ENCODE assay signal across 12 cellular contexts in genomic region chrX:2320580-2321327, GRCh38.
DNase-seq lines count a peak whose midpoint lies in the region; ATAC-seq and TF ChIP-seq lines count a peak whose summit lies in the region.
"Had no signal": no experiment of that assay in that cellular context is flagged by ENCODE, and none has a peak within 500 bp of the region (broad histone marks: within the 10 kb centered on the region; RNA-seq: fewer than 3 reads in every experiment).

No MANE protein-coding gene starts in this region.

- CTCF ChIA-PET in activated CD4-positive, alpha-beta memory T cell treated with anti-CD3 and anti-CD28 coated beads, Interleukin-2, amount 10 ng/mL, durations not matched to agents 7 days and 5 days (lab: Charles Lee) = no interaction called here

- H3K4me3 ChIP-seq in fibroblast of lung (replicated peaks in 1 of 4; ENCODE audit: control extremely low read depth in 1 of 4, insufficient read depth in 1 of 4, low read depth in 3 of 4, low read length in 4 of 4) (no peak overlapping the region), mesenchymal stem cell (ENCODE audit: insufficient read depth in 1 of 2, low read depth in 1 of 2, low read length in 2 of 2) (no peak overlapping the region), thyroid gland (replicated peaks in 1 of 3) (no peak overlapping the region)
- H3K4me3 ChIP-seq: suprapubic skin had no signal

- H4K8ac ChIP-seq in mesenchymal stem cell (ENCODE audit: low read length) = no peak overlapping the region

- H2BK5ac ChIP-seq in mesenchymal stem cell (ENCODE audit: low read depth, low read length, poor library complexity, severe bottlenecking) = no peak overlapping the region

- no peak overlapping the region for H3K9ac ChIP-seq in fibroblast of lung (ENCODE audit: insufficient read depth, low read length)
- no peak overlapping the region for H3K9ac ChIP-seq in mesenchymal stem cell (ENCODE audit: low read length)

- no peak overlapping the region for H2AK5ac ChIP-seq in mesenchymal stem cell (ENCODE audit: low read length, severe bottlenecking)

- no peaks in the 10 kb centered on the region for H3K79me2 ChIP-seq in fibroblast of lung (ENCODE audit: control insufficient read depth, insufficient read depth, low read length)

- H3K27me3 Mint-ChIP-seq in activated CD4-positive, alpha-beta memory T cell treated with anti-CD3 and anti-CD28 coated beads, Interleukin-2, amount 10 ng/mL, durations not matched to agents 7 days and 5 days = no peaks in the 10 kb centered on the region

- H2AFZ ChIP-seq in fibroblast of lung (ENCODE audit: low read length) (no peak overlapping the region), mesenchymal stem cell (ENCODE audit: low read depth, low read length) (no peak overlapping the region)

- no peak overlapping the region for H2BK15ac ChIP-seq in mesenchymal stem cell (ENCODE audit: low read depth, poor library complexity, severe bottlenecking)

- H3K4me1 ChIP-seq in fibroblast of lung (ENCODE audit: control insufficient read depth, extremely low read depth, insufficient read depth, low read length) = no peaks in the 10 kb centered on the region
- no peaks in the 10 kb centered on the region for H3K4me1 ChIP-seq in mesenchymal stem cell (ENCODE audit: control insufficient read depth, insufficient read depth, low read depth, low read length)
- H3K4me1 ChIP-seq in thyroid gland = peaks cover 7 to 16% of the 10 kb centered on the region in 2 donors
- H3K4me1 ChIP-seq: suprapubic skin had no signal

- H2BK120ac ChIP-seq in mesenchymal stem cell (ENCODE audit: low read depth, low read length) = no peak overlapping the region

- 91% methylated on average over 20 of the region's 20 CpGs for WGBS in mesenchymal stem cell
- 33 to 43% methylated on average over 20 of the region's 20 CpGs for WGBS in thyroid gland, 2 donors

- H3K14ac ChIP-seq in mesenchymal stem cell (ENCODE audit: low read length in 2 of 2) = no peak overlapping the region

- peaks cover 24% of the 10 kb centered on the region for H3K9me3 Mint-ChIP-seq in activated CD4-positive, alpha-beta memory T cell treated with anti-CD3 and anti-CD28 coated beads, Interleukin-2, amount 10 ng/mL, durations not matched to agents 7 days and 5 days

- TF ChIP-seq CTCF in fibroblast of lung (conservative IDR thresholded peaks at IDR 0.05 in 1 of 2, IDR thresholded peaks at IDR 0.05 in 1 of 2; ENCODE audit: low read depth in 1 of 2, low read length in 2 of 2) (no peak), thyroid gland (IDR thresholded peaks at IDR 0.05) (no peak)

- H3K23ac ChIP-seq in mesenchymal stem cell (ENCODE audit: low read length in 2 of 2) = no peak overlapping the region

- H3K36me3 ChIP-seq in fibroblast of lung (ENCODE audit: control insufficient read depth, insufficient read depth, low read length) (no peaks in the 10 kb centered on the region), mesenchymal stem cell (ENCODE audit: control insufficient read depth in 1 of 2, insufficient read depth in 2 of 2, low read depth in 1 of 2, low read length in 2 of 2) (peaks cover 0 to 4% of the 10 kb centered on the region in 2 experiments), thyroid gland (no peaks in the 10 kb centered on the region)
- H3K36me3 ChIP-seq: suprapubic skin had no signal

- H3K9me3 ChIP-seq in fibroblast of lung (ENCODE audit: control insufficient read depth, insufficient read depth, low read depth, low read length) = no peaks in the 10 kb centered on the region
- H3K9me3 ChIP-seq in mesenchymal stem cell (ENCODE audit: control insufficient read depth, low read length) = no peaks in the 10 kb centered on the region
- H3K9me3 ChIP-seq in thyroid gland = no peaks in the 10 kb centered on the region
- H3K9me3 ChIP-seq: suprapubic skin had no signal

- peak overlapping the region; percentile 27 for H3K27ac ChIP-seq in fibroblast of lung (ENCODE audit: insufficient read depth, low read length)
- H3K27ac ChIP-seq in mesenchymal stem cell (ENCODE audit: low read length, poor library complexity, severe bottlenecking) = no peak overlapping the region
- H3K27ac ChIP-seq in thyroid gland = peak overlapping the region in 2 of 3 donors; percentile 40 to 49
- H3K27ac ChIP-seq: suprapubic skin had no signal

- no peaks in the 10 kb centered on the region for H3K4me1 Mint-ChIP-seq in activated CD4-positive, alpha-beta memory T cell treated with anti-CD3 and anti-CD28 coated beads, Interleukin-2, amount 10 ng/mL, durations not matched to agents 7 days and 5 days

- H3K27me3 ChIP-seq in fibroblast of lung (ENCODE audit: control insufficient read depth, insufficient read depth, low read length) = no peaks in the 10 kb centered on the region
- no peaks in the 10 kb centered on the region for H3K27me3 ChIP-seq in mesenchymal stem cell (ENCODE audit: control insufficient read depth in 1 of 2, insufficient read depth in 1 of 2, low read length in 2 of 2)
- H3K27me3 ChIP-seq in thyroid gland = no peaks in the 10 kb centered on the region
- H3K27me3 ChIP-seq: suprapubic skin had no signal

- DNase-seq in HuH-7.5 (ENCODE audit: low spot score) = peak; percentile 47
- peak; percentile 6 to 88 for DNase-seq in fibroblast of lung (ENCODE audit: low read depth in 2 of 2)
- DNase-seq in mesenchymal stem cell = peak; percentile 80
- DNase-seq in thyroid gland = peak; percentile 69 to 70
- DNase-seq in NCI-H1092 (lab: John Stamatoyannopoulos, UW) = no peak
- DNase-seq in SW480 (ENCODE audit: low spot score) = no peak
- no peak for DNase-seq in activated CD4-positive, alpha-beta memory T cell treated with anti-CD3 and anti-CD28 coated beads, Interleukin-2, amount 10 ng/mL, durations not matched to agents 7 days and 5 days
- DNase-seq: activated CD8-positive, alpha-beta memory T cell treated with anti-CD3 and anti-CD28 coated beads, Interleukin-2, amount 50 U/mL, for 4 hours; NCI-H2171; stimulated activated CD4-positive, alpha-beta T cell treated with anti-CD3 and anti-CD28 coated beads, Interleukin-15, amount 100 ng/mL, for 24 hours had no signal

- H3K27ac Mint-ChIP-seq in activated CD4-positive, alpha-beta memory T cell treated with anti-CD3 and anti-CD28 coated beads, Interleukin-2, amount 10 ng/mL, durations not matched to agents 7 days and 5 days = no peak overlapping the region

- H3K4ac ChIP-seq in mesenchymal stem cell (ENCODE audit: low read depth in 1 of 2, low read length in 2 of 2) = no peak overlapping the region

- intact Hi-C loops in thyroid gland (cut with DNase I) = loop anchor here (10.0 kb wide), 4 partner anchors 184 to 1336 kb away; partner anchors contain the start of genes ASMTL, DHRSX and ZBED1

- peak overlapping the region; percentile 44 for H3K4me2 ChIP-seq in fibroblast of lung (ENCODE audit: extremely low read depth, insufficient read depth, low read length)
- H3K4me2 ChIP-seq in mesenchymal stem cell (ENCODE audit: low read length, poor library complexity, severe bottlenecking) = no peak overlapping the region

- no peak overlapping the region for H3K18ac ChIP-seq in mesenchymal stem cell (ENCODE audit: low read depth in 1 of 2, low read length in 2 of 2)

- no peak for TF ChIP-seq POLR2A in thyroid gland (IDR thresholded peaks at IDR 0.05)

- H3K4me3 Mint-ChIP-seq in activated CD4-positive, alpha-beta memory T cell treated with anti-CD3 and anti-CD28 coated beads, Interleukin-2, amount 10 ng/mL, durations not matched to agents 7 days and 5 days = no peak overlapping the region

- POLR2A ChIA-PET in activated CD4-positive, alpha-beta memory T cell treated with anti-CD3 and anti-CD28 coated beads, Interleukin-2, amount 10 ng/mL, durations not matched to agents 7 days and 5 days (lab: Charles Lee) = no interaction called here

- no peaks in the 10 kb centered on the region for H4K20me1 ChIP-seq in fibroblast of lung (ENCODE audit: control insufficient read depth, extremely low read depth, insufficient read depth, low read length)

- no peak overlapping the region for H2BK12ac ChIP-seq in mesenchymal stem cell (ENCODE audit: low read length in 2 of 2)

- H3K36me3 Mint-ChIP-seq in activated CD4-positive, alpha-beta memory T cell treated with anti-CD3 and anti-CD28 coated beads, Interleukin-2, amount 10 ng/mL, durations not matched to agents 7 days and 5 days (ENCODE audit: low read depth) = peaks cover 3% of the 10 kb centered on the region

- H3K79me1 ChIP-seq in mesenchymal stem cell (replicated peaks; ENCODE audit: low read length, poor library complexity, severe bottlenecking) = peaks cover 11% of the 10 kb centered on the region

- H4K91ac ChIP-seq in mesenchymal stem cell (ENCODE audit: low read length) = no peak overlapping the region

- ATAC-seq in HG02970 (IDR thresholded peaks at IDR 0.05; ENCODE audit: low FRiP score, unreplicated experiment) = no peak

Comparison
In these comparisons a context has a peak if more than half of its experiments do, and no peak if none do; other contexts are left out.
1. DNase-seq: peak in HuH-7.5 (single experiment), fibroblast of lung (2 of 2), mesenchymal stem cell (single experiment) and thyroid gland (2 of 2); none in NCI-H1092 (single experiment), SW480 (single experiment) and activated CD4-positive, alpha-beta memory T cell treated with anti-CD3 and anti-CD28 coated beads, Interleukin-2, amount 10 ng/mL, durations not matched to agents 7 days and 5 days (single experiment).